19 cellular contexts compared by ENCODE assay signal in genomic region chr3:117989982-117990381, GRCh38.
"Had no signal": no experiment of that assay in that cellular context is flagged by ENCODE, and none has a peak within 500 bp of the region (broad histone marks: within the 10 kb centered on the region; RNA-seq: fewer than 3 reads in every experiment).

No MANE protein-coding gene starts in this region.

- H3K4me2 ChIP-seq: PC-9 had no signal

- H3K36me3 ChIP-seq: Peyer's patch, SJCRH30 had no signal

- DNase-seq: KBM-7, NCI-H1092 treated with DMSO at 0.1 percent for 48 hours, NCI-H1436, NCI-H187, NCI-H2029, NCI-H2081 treated with DMSO at 0.1 percent for 48 hours, NCI-H2171 treated with DMSO at 0.1 percent for 48 hours, NCI-H345, NCI-H446 treated with DMSO at 0.1 percent for 48 hours, NCI-H510A treated with DMSO at 0.1 percent for 48 hours, NCI-H526, NCI-H82, OCI-M1, PC-9, Peyer's patch, SHP77 treated with DMSO at 0.1 percent for 48 hours, SJCRH30, SW 1271, T-cell had no signal

- H3K9me3 ChIP-seq: Peyer's patch, SJCRH30 had no signal

- H2AFZ ChIP-seq: PC-9 had no signal

- H3K27me3 ChIP-seq: Peyer's patch had no signal

- H3K4me1 ChIP-seq: Peyer's patch, SJCRH30 had no signal

- H3K27ac ChIP-seq: PC-9, Peyer's patch, SJCRH30 had no signal

- H3K4me3 ChIP-seq: PC-9, Peyer's patch, SJCRH30 had no signal
